ENCODE assay signal across 25 cellular contexts in genomic region chr5:17001418-17001817, GRCh38.
DNase-seq lines count a peak whose midpoint lies in the region; ATAC-seq and TF ChIP-seq lines count a peak whose summit lies in the region.
"Had no signal": no experiment of that assay in that cellular context is flagged by ENCODE, and none has a peak within 500 bp of the region (broad histone marks: within the 10 kb centered on the region; RNA-seq: fewer than 3 reads in every experiment).

No MANE protein-coding gene starts in this region.

- H4K91ac ChIP-seq in IMR-90 (ENCODE audit: insufficient read depth, low read depth, low read length) (peak overlapping the region; percentile 96), mesenchymal stem cell (ENCODE audit: low read length) (peak overlapping the region; percentile 27)

- H3K56ac ChIP-seq in IMR-90 (ENCODE audit: extremely low read depth, insufficient read depth, low read length), result peak overlapping the region; percentile 52; the same call in 1 of the 2 replicates

- H4K20me1 ChIP-seq in IMR-90 (ENCODE audit: insufficient read depth, low read length), result no peaks in the 10 kb centered on the region

- H4K8ac ChIP-seq in IMR-90 (ENCODE audit: low read depth in 2 of 2, low read length in 2 of 2), result peak overlapping the region; percentile 70 to 81
- H4K8ac ChIP-seq in mesenchymal stem cell (ENCODE audit: low read length), result no peak overlapping the region

- H2BK5ac ChIP-seq in IMR-90 (ENCODE audit: low read depth, low read length, poor library complexity, severe bottlenecking) (peak overlapping the region; percentile 99), mesenchymal stem cell (ENCODE audit: low read depth, low read length, poor library complexity, severe bottlenecking) (no peak overlapping the region)

- H3K4ac ChIP-seq in IMR-90 (ENCODE audit: low read depth, low read length) (peak overlapping the region; percentile 91), mesenchymal stem cell (ENCODE audit: low read depth in 1 of 2, low read length in 2 of 2) (peak overlapping the region in 1 of 2 experiments; percentile 59)

- WGBS in IMR-90 (ENCODE audit: extremely low coverage in 2 of 2, insufficient read length in 1 of 2), 2 experiments, result 100% methylated on average over 1 of the region's 3 CpGs; no CpG with 5 or more reads in 1 of the 2 experiments
- 78% methylated on average over 3 of the region's 3 CpGs for WGBS in mesenchymal stem cell

- no peaks in the 10 kb centered on the region for H3K27me3 Mint-ChIP-seq in chondrocyte (ENCODE audit: low read depth)
- H3K27me3 Mint-ChIP-seq: activated CD4-positive, alpha-beta T cell treated with anti-CD3 and anti-CD28 coated beads, Interleukin-2, amount 10 ng/mL, durations not matched to agents 24 days and 14 days; CD4-positive, CD25-positive, alpha-beta regulatory T cell; stimulated activated memory B cell treated with anti-CD40 and anti-IgM and Interleukin-4, amounts not matched to agents 10 μg/mL and 1 μg/mL and 100 μg/mL, for 72 hours had no signal

- H3K79me1 ChIP-seq in IMR-90 (ENCODE audit: low read depth in 1 of 2, low read length in 2 of 2), result peaks cover 11 to 15% of the 10 kb centered on the region in 2 experiments
- no peaks in the 10 kb centered on the region for H3K79me1 ChIP-seq in mesenchymal stem cell (replicated peaks; ENCODE audit: low read length, poor library complexity, severe bottlenecking)

- no peaks in the 10 kb centered on the region for H3K27me3 ChIP-seq in IMR-90 (ENCODE audit: control insufficient read depth, insufficient read depth, low read length)
- H3K27me3 ChIP-seq in mesenchymal stem cell (ENCODE audit: control insufficient read depth in 1 of 2, insufficient read depth in 1 of 2, low read length in 2 of 2), result no peaks in the 10 kb centered on the region
- no peaks in the 10 kb centered on the region for H3K27me3 ChIP-seq in H7 (ENCODE audit: control insufficient read depth, insufficient read depth, low read length)
- H3K27me3 ChIP-seq: cardiac muscle cell, spleen, suprapubic skin had no signal

- H2BK20ac ChIP-seq in IMR-90 (ENCODE audit: low read depth, low read length), result peak overlapping the region; percentile 99

- H3K9ac ChIP-seq in IMR-90 (ENCODE audit: low read depth, low read length), result no peak overlapping the region
- H3K9ac ChIP-seq in mesenchymal stem cell (ENCODE audit: low read length), result no peak overlapping the region
- H3K9ac ChIP-seq: KMS-11 had no signal

- no TSS peak for BruUV-seq in IMR-90 (replicated peaks; lab: Mats Ljungman, UMichigan)

- H3K36me3 ChIP-seq in IMR-90 (ENCODE audit: control insufficient read depth, insufficient read depth, low read length) (no peaks in the 10 kb centered on the region), mesenchymal stem cell (ENCODE audit: control insufficient read depth in 1 of 2, insufficient read depth in 2 of 2, low read depth in 1 of 2, low read length in 2 of 2) (no peaks in the 10 kb centered on the region), H7 (replicated peaks; ENCODE audit: control insufficient read depth, insufficient read depth, low read length) (no peaks in the 10 kb centered on the region)
- H3K36me3 ChIP-seq: cardiac muscle cell, spleen, suprapubic skin, WERI-Rb-1 had no signal

- peak; percentile 60 for DNase-seq in IMR-90
- no peak for DNase-seq in chondrocyte (ENCODE audit: low spot score)
- DNase-seq in mesenchymal stem cell, result peak; percentile 50
- no peak for DNase-seq in H7
- DNase-seq in stimulated activated CD4-positive, alpha-beta T cell treated with anti-CD3 and anti-CD28 coated beads, Interleukin-4, amount 100 ng/mL, for 4 hours, result no peak
- no peak for DNase-seq in DMS53 (lab: John Stamatoyannopoulos, UW)
- DNase-seq: activated CD4-positive, alpha-beta T cell treated with anti-CD3 and anti-CD28 coated beads, Interleukin-2, amount 10 ng/mL, durations not matched to agents 24 days and 14 days; activated naive CD4-positive, alpha-beta T cell treated with anti-CD3 and anti-CD28 coated beads for 36 hours; CD4-positive, CD25-positive, alpha-beta regulatory T cell; dorsolateral prefrontal cortex; hippocampal formation; immature natural killer cell; NCI-H1436; NCI-H524; nucleus accumbens; spleen; stimulated activated CD4-positive, alpha-beta T cell treated with anti-CD3 and anti-CD28 coated beads, Interleukin-2, amount 100 ng/mL, for 48 hours; WERI-Rb-1 had no signal

- no peak for TF ChIP-seq POLR2A in IMR-90 (IDR thresholded peaks at IDR 0.05; ENCODE audit: low read depth, low read length)

- H3K27ac ChIP-seq in IMR-90 (ENCODE audit: insufficient read depth, low read length), result peak overlapping the region; percentile 72
- peak overlapping the region; percentile 8 for H3K27ac ChIP-seq in mesenchymal stem cell (ENCODE audit: low read length, poor library complexity, severe bottlenecking)
- H3K27ac ChIP-seq: cardiac muscle cell, dorsolateral prefrontal cortex, KMS-11, spleen, suprapubic skin, WERI-Rb-1 had no signal

- H3K4me2 ChIP-seq in IMR-90 (ENCODE audit: low read depth, low read length) (peak overlapping the region; percentile 67; the same call in 1 of the 2 replicates), mesenchymal stem cell (ENCODE audit: low read length, poor library complexity, severe bottlenecking) (no peak overlapping the region)
- H3K4me2 ChIP-seq: KMS-11 had no signal

- in situ Hi-C loops in IMR-90 (cut with MboI; ENCODE audit: low sequenced_read_pairs), result loop anchor here (10.0 kb wide), 1 partner anchor 183 kb away; no protein-coding TSS in a partner anchor

- TF ChIP-seq CTCF in IMR-90 (conservative IDR thresholded peaks at IDR 0.05; ENCODE audit: low read depth, low read length) (no peak), chondrocyte (IDR thresholded peaks at IDR 0.05) (no peak)

- peak overlapping the region; percentile 74 for H2AK9ac ChIP-seq in IMR-90 (replicated peaks; ENCODE audit: low read depth, low read length, poor library complexity)

- peak overlapping the region; percentile 98 for H2AK5ac ChIP-seq in IMR-90 (ENCODE audit: low read depth, low read length)
- peak overlapping the region; percentile 95 for H2AK5ac ChIP-seq in mesenchymal stem cell (ENCODE audit: low read length, severe bottlenecking)

- H2BK120ac ChIP-seq in IMR-90 (ENCODE audit: low read depth, low read length), result peak overlapping the region; percentile 96
- H2BK120ac ChIP-seq in mesenchymal stem cell (ENCODE audit: low read depth, low read length), result no peak overlapping the region

- H2BK15ac ChIP-seq in IMR-90 (ENCODE audit: low read depth, low read length) (peak overlapping the region; percentile 99; the same call in 2 of the 3 replicates), mesenchymal stem cell (ENCODE audit: low read depth, poor library complexity, severe bottlenecking) (peak overlapping the region; percentile 12)

- no peak for TF ChIP-seq RAD21 in IMR-90 (IDR thresholded peaks at IDR 0.05; ENCODE audit: low read length)

- peak overlapping the region; percentile 91 for H4K5ac ChIP-seq in IMR-90 (ENCODE audit: low read depth, low read length)

- H2AFZ ChIP-seq in IMR-90 (replicated peaks; ENCODE audit: low read length, poor library complexity), result peak overlapping the region; percentile 4
- H2AFZ ChIP-seq in mesenchymal stem cell (ENCODE audit: low read depth, low read length), result no peak overlapping the region

- H3K9me3 ChIP-seq in IMR-90 (ENCODE audit: control insufficient read depth, insufficient read depth, low read length), result no peaks in the 10 kb centered on the region
- H3K9me3 ChIP-seq in mesenchymal stem cell (ENCODE audit: control insufficient read depth, low read length), result no peaks in the 10 kb centered on the region
- H3K9me3 ChIP-seq: spleen, suprapubic skin had no signal

- POLR2A ChIA-PET in IMR-90 (lab: Charles Lee; ENCODE audit: unreplicated experiment), result no interaction called here

- H3K9me3 Mint-ChIP-seq in chondrocyte (ENCODE audit: low read depth), result no peaks in the 10 kb centered on the region
- H3K9me3 Mint-ChIP-seq: activated CD4-positive, alpha-beta T cell treated with anti-CD3 and anti-CD28 coated beads, Interleukin-2, amount 10 ng/mL, durations not matched to agents 24 days and 14 days; activated naive CD4-positive, alpha-beta T cell treated with anti-CD3 and anti-CD28 coated beads for 36 hours; stimulated activated memory B cell treated with anti-CD40 and anti-IgM and Interleukin-4, amounts not matched to agents 10 μg/mL and 1 μg/mL and 100 μg/mL, for 72 hours; T-helper 2 cell treated with Interferon-gamma antibody and Interleukin-4, amounts not matched to agents 5 μg/mL and 100 μg/mL, for 36 hours had no signal

- H3K14ac ChIP-seq in IMR-90 (replicated peaks; ENCODE audit: low read depth, low read length) (peak overlapping the region; percentile 76), mesenchymal stem cell (ENCODE audit: low read length in 2 of 2) (peak overlapping the region in 1 of 2 experiments; percentile 80)

- CTCF ChIA-PET in IMR-90 (lab: Yijun Ruan, JAX), result interaction anchor here (0.5 kb wide), 1 partner anchor 22 kb away, joined by 3 read pairs; no protein-coding TSS in a partner anchor

- H3K4me1 ChIP-seq in IMR-90 (ENCODE audit: control insufficient read depth, insufficient read depth, low read length) (peaks cover 9% of the 10 kb centered on the region), mesenchymal stem cell (ENCODE audit: control insufficient read depth, insufficient read depth, low read depth, low read length) (peaks cover 3% of the 10 kb centered on the region)
- H3K4me1 ChIP-seq: spleen, suprapubic skin had no signal

- H3K4me3 ChIP-seq in IMR-90 (ENCODE audit: insufficient read depth, low read depth, low read length), result no peak overlapping the region
- H3K4me3 ChIP-seq in mesenchymal stem cell (ENCODE audit: insufficient read depth in 1 of 2, low read depth in 1 of 2, low read length in 2 of 2), result no peak overlapping the region
- H3K4me3 ChIP-seq in H7 (ENCODE audit: insufficient read depth, low read depth, low read length), result no peak overlapping the region
- H3K4me3 ChIP-seq: cardiac muscle cell, dorsolateral prefrontal cortex, spleen, suprapubic skin had no signal

- no peak overlapping the region for H3K4me3 Mint-ChIP-seq in chondrocyte (ENCODE audit: unreplicated experiment)
- H3K4me3 Mint-ChIP-seq: activated CD4-positive, alpha-beta T cell treated with anti-CD3 and anti-CD28 coated beads, Interleukin-2, amount 10 ng/mL, durations not matched to agents 24 days and 14 days; activated naive CD4-positive, alpha-beta T cell treated with anti-CD3 and anti-CD28 coated beads for 36 hours; CD4-positive, CD25-positive, alpha-beta regulatory T cell; immature natural killer cell; stimulated activated memory B cell treated with anti-CD40 and anti-IgM and Interleukin-4, amounts not matched to agents 10 μg/mL and 1 μg/mL and 100 μg/mL, for 72 hours; T-helper 2 cell treated with Interferon-gamma antibody and Interleukin-4, amounts not matched to agents 5 μg/mL and 100 μg/mL, for 36 hours had no signal

- peaks cover 42% of the 10 kb centered on the region for H3K4me1 Mint-ChIP-seq in chondrocyte (ENCODE audit: low read depth)
- H3K4me1 Mint-ChIP-seq: activated CD4-positive, alpha-beta T cell treated with anti-CD3 and anti-CD28 coated beads, Interleukin-2, amount 10 ng/mL, durations not matched to agents 24 days and 14 days; CD4-positive, CD25-positive, alpha-beta regulatory T cell; immature natural killer cell; stimulated activated memory B cell treated with anti-CD40 and anti-IgM and Interleukin-4, amounts not matched to agents 10 μg/mL and 1 μg/mL and 100 μg/mL, for 72 hours had no signal

- no peaks in the 10 kb centered on the region for H3K36me3 Mint-ChIP-seq in chondrocyte (ENCODE audit: low read depth)
- H3K36me3 Mint-ChIP-seq: CD4-positive, CD25-positive, alpha-beta regulatory T cell; immature natural killer cell; stimulated activated memory B cell treated with anti-CD40 and anti-IgM and Interleukin-4, amounts not matched to agents 10 μg/mL and 1 μg/mL and 100 μg/mL, for 72 hours had no signal

- peak overlapping the region; percentile 87 for H3K23ac ChIP-seq in IMR-90 (ENCODE audit: low read depth, low read length)
- H3K23ac ChIP-seq in mesenchymal stem cell (ENCODE audit: low read length in 2 of 2), result no peak overlapping the region

- H3K9me1 ChIP-seq in IMR-90 (ENCODE audit: insufficient read depth, low read length), result peaks cover 9% of the 10 kb centered on the region

- dilution Hi-C loops in IMR-90 (cut with HindIII; ENCODE audit: low sequenced_read_pairs, unreplicated experiment), result no loop called here

- H3K18ac ChIP-seq in IMR-90 (ENCODE audit: low read depth, low read length) (peak overlapping the region; percentile 98), mesenchymal stem cell (ENCODE audit: low read depth in 1 of 2, low read length in 2 of 2) (peak overlapping the region; percentile 48 to 89)

- intact Hi-C loops in IMR-90 (cut with micrococcal nuclease), result loop anchor here (2.0 to 5.0 kb wide), 3 partner anchors 67 to 186 kb away; no protein-coding TSS in a partner anchor

- peak overlapping the region in 1 of 2 experiments; percentile 98 for H2BK12ac ChIP-seq in mesenchymal stem cell (ENCODE audit: low read length in 2 of 2)

- peak overlapping the region; percentile 94 for H3K27ac Mint-ChIP-seq in chondrocyte (ENCODE audit: unreplicated experiment)
- H3K27ac Mint-ChIP-seq: activated CD4-positive, alpha-beta T cell treated with anti-CD3 and anti-CD28 coated beads, Interleukin-2, amount 10 ng/mL, durations not matched to agents 24 days and 14 days; activated naive CD4-positive, alpha-beta T cell treated with anti-CD3 and anti-CD28 coated beads for 36 hours; CD4-positive, CD25-positive, alpha-beta regulatory T cell; immature natural killer cell; stimulated activated memory B cell treated with anti-CD40 and anti-IgM and Interleukin-4, amounts not matched to agents 10 μg/mL and 1 μg/mL and 100 μg/mL, for 72 hours; T-helper 2 cell treated with Interferon-gamma antibody and Interleukin-4, amounts not matched to agents 5 μg/mL and 100 μg/mL, for 36 hours had no signal

- no peak for ATAC-seq in IMR-90 (ENCODE audit: low read depth)
- ATAC-seq in HG02642 (IDR thresholded peaks at IDR 0.05; ENCODE audit: poor library complexity, unreplicated experiment), result no peak
- ATAC-seq: left lobe of liver; stimulated activated memory B cell treated with anti-CD40 and anti-IgM and Interleukin-4, amounts not matched to agents 10 μg/mL and 1 μg/mL and 100 μg/mL, for 72 hours had no signal

Comparison
In these comparisons a context has a peak if more than half of its experiments do, and no peak if none do; other contexts are left out.
1. DNase-seq: peak in IMR-90 (single experiment) and mesenchymal stem cell (single experiment); none in chondrocyte (single experiment), H7 (single experiment), stimulated activated CD4-positive, alpha-beta T cell treated with anti-CD3 and anti-CD28 coated beads, Interleukin-4, amount 100 ng/mL, for 4 hours (0 of 2) and DMS53 (single experiment).